ENCODE assay signal across 19 cellular contexts in genomic region chr20:39036851-39037250, GRCh38.
DNase-seq lines count a peak whose midpoint lies in the region; ATAC-seq, FAIRE-seq and TF ChIP-seq lines count a peak whose summit lies in the region.
"Had no signal": no experiment of that assay in that cellular context is flagged by ENCODE, and none has a peak within 500 bp of the region (broad histone marks: within the 10 kb centered on the region; RNA-seq: fewer than 3 reads in every experiment).

No MANE protein-coding gene starts in this region.

- H3K9me3 ChIP-seq in neural progenitor cell (ENCODE audit: low read depth) (no peaks in the 10 kb centered on the region), tibial artery (no peaks in the 10 kb centered on the region)
- H3K9me3 ChIP-seq: MG63 had no signal

- TF ChIP-seq CTCF in neural progenitor cell (IDR thresholded peaks at IDR 0.05) (no peak), tibial artery (IDR thresholded peaks at IDR 0.05) (no peak)

- peaks cover 5% of the 10 kb centered on the region for H3K36me3 Mint-ChIP-seq in neural progenitor cell

- H3K4me1 ChIP-seq in neural progenitor cell (no peaks in the 10 kb centered on the region), tibial artery (peaks cover 0 to 5% (median 0%) of the 10 kb centered on the region in 4 donors)

- no peak overlapping the region for H2AFZ ChIP-seq in neural progenitor cell (replicated peaks)

- no peak for DNase-seq in HTR-8/SVneo (ENCODE audit: insufficient read length, low spot score)
- DNase-seq in fibroblast of gingiva (ENCODE audit: low read depth): peak; percentile 53
- DNase-seq in neural progenitor cell (ENCODE audit: low spot score): no peak
- no peak for DNase-seq in tibial artery
- no peak for DNase-seq in DMS153 treated with DMSO at 0.1 percent for 48 hours (lab: John Stamatoyannopoulos, UW; ENCODE audit: unreplicated experiment)
- DNase-seq: ACHN; CD8-positive, alpha-beta memory T cell; DMS 273 treated with DMSO at 0.1 percent for 48 hours; GOT3; MG63; NCI-H1105; NCI-H187; NCI-H446; NCI-H748 treated with DMSO at 0.1 percent for 48 hours; PC-3 had no signal

- no peaks in the 10 kb centered on the region for H3K4me1 Mint-ChIP-seq in neural progenitor cell
- H3K4me1 Mint-ChIP-seq: CD8-positive, alpha-beta memory T cell had no signal

- H4K20me1 ChIP-seq in neural progenitor cell (ENCODE audit: low read depth): no peaks in the 10 kb centered on the region

- no peak overlapping the region for H3K4me2 ChIP-seq in neural progenitor cell

- H3K79me2 ChIP-seq in neural progenitor cell (ENCODE audit: low read depth): no peaks in the 10 kb centered on the region

- ATAC-seq in GM21390 (IDR thresholded peaks at IDR 0.05; ENCODE audit: unreplicated experiment) (no peak), GM19467 (IDR thresholded peaks at IDR 0.05; ENCODE audit: unreplicated experiment) (no peak), GM21619 (IDR thresholded peaks at IDR 0.05; ENCODE audit: unreplicated experiment) (no peak)
- ATAC-seq: GM12878, PC-3 had no signal

- no peaks in the 10 kb centered on the region for H3K9me3 Mint-ChIP-seq in neural progenitor cell
- H3K9me3 Mint-ChIP-seq: CD8-positive, alpha-beta memory T cell had no signal

- no peaks in the 10 kb centered on the region for H3F3A ChIP-seq in neural progenitor cell (ENCODE audit: low read depth)

- H3K4me3 Mint-ChIP-seq in neural progenitor cell: no peak overlapping the region
- H3K4me3 Mint-ChIP-seq: CD8-positive, alpha-beta memory T cell had no signal

- FAIRE-seq in HTR-8/SVneo (lab: Jason Lieb, UNC): peak; percentile 68
- FAIRE-seq: GM12878 had no signal

- no peak overlapping the region for H3K4me3 ChIP-seq in neural progenitor cell
- H3K4me3 ChIP-seq in tibial artery: no peak overlapping the region
- H3K4me3 ChIP-seq: GM12878, MG63 had no signal

- H3K27me3 ChIP-seq in neural progenitor cell: no peaks in the 10 kb centered on the region
- no peaks in the 10 kb centered on the region for H3K27me3 ChIP-seq in tibial artery
- H3K27me3 ChIP-seq: MG63 had no signal

- H3K9ac ChIP-seq in neural progenitor cell: no peak overlapping the region

- no peaks in the 10 kb centered on the region for H3K27me3 Mint-ChIP-seq in neural progenitor cell (ENCODE audit: insufficient read depth, low read depth)

- no peak overlapping the region for H3K27ac ChIP-seq in neural progenitor cell
- H3K27ac ChIP-seq in tibial artery: peak overlapping the region; percentile 4 to 17

- intact Hi-C loops in tibial artery (cut with DNase I; ENCODE audit: low total_unique reads): no loop called here

- peaks cover 7% of the 10 kb centered on the region for H3K36me3 ChIP-seq in neural progenitor cell
- peaks cover 52 to 96% (median 75%) of the 10 kb centered on the region in 3 donors for H3K36me3 ChIP-seq in tibial artery

- H3K27ac Mint-ChIP-seq in neural progenitor cell: peak overlapping the region; percentile 13
